In genomic region chr14:73784988-73785313, GRCh38 we compare ENCODE assay signal across 8 cellular contexts.
DNase-seq lines count a peak whose midpoint lies in the region; ATAC-seq, FAIRE-seq and TF ChIP-seq lines count a peak whose summit lies in the region.

No MANE protein-coding gene starts in this region.

- peaks cover 61% of the 10 kb centered on the region for H3K4me1 Mint-ChIP-seq in activated naive CD4-positive, alpha-beta T cell treated with anti-CD3 and anti-CD28 coated beads for 36 hours (ENCODE audit: low read depth)
- peaks cover 59% of the 10 kb centered on the region for H3K4me1 Mint-ChIP-seq in type B pancreatic cell (ENCODE audit: unreplicated experiment)

- ATAC-seq in GM12878, result no peak

- H3K79me2 ChIP-seq in GM12878 (ENCODE audit: control insufficient read depth, insufficient read depth, low read length), result peaks cover 83% of the 10 kb centered on the region

- H3K27ac Mint-ChIP-seq in activated naive CD4-positive, alpha-beta T cell treated with anti-CD3 and anti-CD28 coated beads for 36 hours, result peak overlapping the region; percentile 91
- peak overlapping the region; percentile 87 for H3K27ac Mint-ChIP-seq in type B pancreatic cell

- 0% methylated on average over 4 of the region's 4 CpGs for WGBS in GM12878 (ENCODE audit: insufficient coverage, insufficient replicate concordance, low lambda C conversion rate, missing lambda C conversion rate)
- WGBS in mesodermal cell (ENCODE audit: insufficient coverage in 2 of 2), 2 experiments, result 87% methylated on average over 3 of the region's 4 CpGs; no CpG with 5 or more reads in 1 of the 2 experiments

- POLR2A ChIA-PET in GM12878 (lab: Charles Lee), result interaction anchor here (0.5 to 10.2 kb wide), 8 partner anchors 12 to 647 kb away, joined by 3 to 260 read pairs (median 10); partner anchors contain the start of gene RIOX1

- SMC1A ChIA-PET in GM12878 (lab: Charles Lee; ENCODE audit: uncharacterized antibody, unreplicated experiment), result interaction anchor here (1.3 to 10.7 kb wide), 9 partner anchors 13 to 56 kb away, joined by 3 to 280 read pairs (median 11); a partner anchor contains a TSS

- BruUV-seq in GM12878 (replicated peaks; lab: Mats Ljungman, UMichigan), result no TSS peak

- TF ChIP-seq CTCF in GM12878 (IDR thresholded peaks at IDR 0.05 in 2 of 3, conservative IDR thresholded peaks at IDR 0.05 in 1 of 3; ENCODE audit: control insufficient read depth in 2 of 3, extremely low read depth in 1 of 3, insufficient read depth in 1 of 3, low read depth in 3 of 3, low read length in 3 of 3), result no peak
- TF ChIP-seq CTCF in type B pancreatic cell (conservative IDR thresholded peaks at IDR 0.05), result no peak

- no peak for TF ChIP-seq POLR2A in GM12878 (IDR thresholded peaks at IDR 0.05; ENCODE audit: low read depth, low read length)

- H3K9me3 ChIP-seq in GM12878 (replicated peaks; ENCODE audit: control insufficient read depth, insufficient read depth, low read length) (no peaks in the 10 kb centered on the region), mesodermal cell (ENCODE audit: control insufficient read depth, low read length) (no peaks in the 10 kb centered on the region)

- RAD21 ChIA-PET in GM12878 (lab: Charles Lee; ENCODE audit: unreplicated experiment), result interaction anchor here (1.1 to 25.9 kb wide), 5 partner anchors 24 to 56 kb away, joined by 3 to 710 read pairs (median 16); a partner anchor contains a TSS

- peak overlapping the region; percentile 97 for H3K4me3 ChIP-seq in GM12878
- peak overlapping the region; percentile 56 for H3K4me3 ChIP-seq in mesodermal cell (ENCODE audit: extremely low read depth, insufficient read depth, low read length, poor library complexity, severe bottlenecking)

- DNase-seq in activated naive CD4-positive, alpha-beta T cell treated with anti-CD3 and anti-CD28 coated beads for 36 hours, result no peak
- no peak for DNase-seq in activated naive CD4-positive, alpha-beta T cell (lab: John Stamatoyannopoulos, UW)
- no peak for DNase-seq in GM12878 (ENCODE audit: low read depth, low spot score)
- no peak for DNase-seq in type B pancreatic cell (ENCODE audit: extremely low spot score, unreplicated experiment)
- DNase-seq in KBM-7, result no peak
- no peak for DNase-seq in occipital lobe (lab: John Stamatoyannopoulos, UW)
- no peak for DNase-seq in hippocampal formation (lab: John Stamatoyannopoulos, UW)

- H3K27ac ChIP-seq in GM12878 (ENCODE audit: control insufficient read depth, insufficient read depth) (peak overlapping the region; percentile 94), mesodermal cell (ENCODE audit: low read depth, low read length, severe bottlenecking) (peak overlapping the region; percentile 97)

- peak overlapping the region; percentile 90 for H3K9ac ChIP-seq in GM12878 (ENCODE audit: control insufficient read depth, insufficient read depth, low read length)

- CTCF ChIA-PET in activated naive CD4-positive, alpha-beta T cell treated with anti-CD3 and anti-CD28 coated beads for 36 hours (lab: Charles Lee), result interaction anchor here (0.8 to 3.0 kb wide), 12 partner anchors 9 to 56 kb away, joined by 3 to 27 read pairs (median 6); a partner anchor contains a TSS
- CTCF ChIA-PET in GM12878 (lab: Yijun Ruan, JAX), result interaction anchor here (0.9 to 8.2 kb wide), 11 partner anchors 12 to 56 kb away, joined by 4 to 91 read pairs (median 11); a partner anchor contains a TSS

- no peak for FAIRE-seq in GM12878 (lab: Jason Lieb, UNC)

- H3K4me2 ChIP-seq in GM12878 (ENCODE audit: control insufficient read depth, insufficient read depth), result peak overlapping the region; percentile 90

- in situ Hi-C loops in GM12878 (cut with MboI), result no loop called here
- in situ Hi-C loops in KBM-7 (cut with MboI; ENCODE audit: low pct_unique_long_range_greater_than_20kb, low sequenced_read_pairs), result no loop called here

- intact Hi-C loops in activated naive CD4-positive, alpha-beta T cell treated with anti-CD3 and anti-CD28 coated beads for 36 hours (cut with micrococcal nuclease), result loop anchor here (5.0 kb wide), 1 partner anchor 33 kb away; no protein-coding TSS in a partner anchor
- intact Hi-C loops in GM12878 (cut with micrococcal nuclease; ENCODE audit: unreplicated experiment), result loop anchor here (1.0 to 5.0 kb wide), 3 partner anchors 25 to 42 kb away; a partner anchor contains a TSS

- H3K4me3 Mint-ChIP-seq in activated naive CD4-positive, alpha-beta T cell treated with anti-CD3 and anti-CD28 coated beads for 36 hours, result peak overlapping the region; percentile 90
- H3K4me3 Mint-ChIP-seq in type B pancreatic cell, result peak overlapping the region; percentile 89

- H3K36me3 Mint-ChIP-seq in activated naive CD4-positive, alpha-beta T cell treated with anti-CD3 and anti-CD28 coated beads for 36 hours (ENCODE audit: low read depth), result no peaks in the 10 kb centered on the region
- peaks cover 4% of the 10 kb centered on the region for H3K36me3 Mint-ChIP-seq in type B pancreatic cell

- H3K27me3 Mint-ChIP-seq in activated naive CD4-positive, alpha-beta T cell treated with anti-CD3 and anti-CD28 coated beads for 36 hours (ENCODE audit: low read depth), result no peaks in the 10 kb centered on the region
- H3K27me3 Mint-ChIP-seq in type B pancreatic cell, result no peaks in the 10 kb centered on the region

- H4K20me1 ChIP-seq in GM12878 (ENCODE audit: control insufficient read depth, insufficient read depth), result no peaks in the 10 kb centered on the region

- no peak overlapping the region for H2AFZ ChIP-seq in GM12878 (ENCODE audit: control insufficient read depth, low read depth, low read length)

- no peak for TF ChIP-seq RAD21 in GM12878 (IDR thresholded peaks at IDR 0.05; ENCODE audit: insufficient read depth, low read depth, low read length)

- H3K36me3 ChIP-seq in GM12878 (ENCODE audit: control insufficient read depth in 2 of 2, insufficient read depth in 2 of 2, low read length in 1 of 2), result peaks cover 0 to 5% of the 10 kb centered on the region in 2 experiments; a peak in 2 of 4 replicates
- peaks cover 11% of the 10 kb centered on the region for H3K36me3 ChIP-seq in mesodermal cell (ENCODE audit: control insufficient read depth, insufficient read depth, low read length)

- no peaks in the 10 kb centered on the region for H3K9me3 Mint-ChIP-seq in activated naive CD4-positive, alpha-beta T cell treated with anti-CD3 and anti-CD28 coated beads for 36 hours
- H3K9me3 Mint-ChIP-seq in type B pancreatic cell, result no peaks in the 10 kb centered on the region

- no peak for TF ChIP-seq EP300 in GM12878 (IDR thresholded peaks at IDR 0.05; ENCODE audit: borderline replicate concordance in 1 of 2, control insufficient read depth in 1 of 2, low read depth in 2 of 2, low read length in 2 of 2)

- no peaks in the 10 kb centered on the region for H3K27me3 ChIP-seq in GM12878 (replicated peaks in 1 of 2; ENCODE audit: control insufficient read depth in 2 of 2, insufficient read depth in 2 of 2, low read length in 1 of 2)

- peaks cover 52% of the 10 kb centered on the region for H3K4me1 ChIP-seq in GM12878 (ENCODE audit: control insufficient read depth, insufficient read depth, low read length)
- H3K4me1 ChIP-seq in mesodermal cell (ENCODE audit: control insufficient read depth, insufficient read depth, low read length, poor library complexity, severe bottlenecking), result peaks cover 44% of the 10 kb centered on the region

TF ChIP-seq in GM12878, 131 proteins besides CTCF, POLR2A, EP300 and RAD21 (continues in another document):
- TF ChIP-seq SPI1 (IDR thresholded peaks at IDR 0.05; ENCODE audit: borderline replicate concordance, insufficient read depth, low read depth, low read length) (no peak), RELB (IDR thresholded peaks at IDR 0.05; ENCODE audit: low read depth) (no peak), CBX3 (IDR thresholded peaks at IDR 0.05; ENCODE audit: borderline replicate concordance, low read depth) (no peak), SP1 (IDR thresholded peaks at IDR 0.05; ENCODE audit: low read depth, low read length) (no peak), NFYA (IDR thresholded peaks at IDR 0.05; ENCODE audit: borderline replicate concordance, low read depth, low read length) (no peak), MXI1 (IDR thresholded peaks at IDR 0.05; ENCODE audit: low read depth, low read length) (no peak), NR2C2 (IDR thresholded peaks at IDR 0.05; ENCODE audit: borderline replicate concordance, control insufficient read depth, insufficient read length, low read depth) (no peak), SKIL (IDR thresholded peaks at IDR 0.05; ENCODE audit: low read depth, poor library complexity, severe bottlenecking) (no peak), RBBP5 (conservative IDR thresholded peaks at IDR 0.05) (no peak), KAT2A (conservative IDR thresholded peaks at IDR 0.05; ENCODE audit: control insufficient read depth, low read depth, low read length) (no peak), BRCA1 (IDR thresholded peaks at IDR 0.05; ENCODE audit: low read depth, low read length) (no peak)
